8 cellular contexts compared by ENCODE assay signal in genomic region chr6:74091133-74091793, GRCh38.
DNase-seq lines count a peak whose midpoint lies in the region; ATAC-seq and TF ChIP-seq lines count a peak whose summit lies in the region.

No MANE protein-coding gene starts in this region.

- no peak overlapping the region for H3K4me3 ChIP-seq in BE2C (ENCODE audit: low read depth, low read length)
- H3K4me3 ChIP-seq in psoas muscle = no peak overlapping the region
- no peak overlapping the region for H3K4me3 ChIP-seq in lower leg skin (ENCODE audit: low read depth, poor library complexity, severe bottlenecking)

- H3K9me3 ChIP-seq in BE2C = no peaks in the 10 kb centered on the region
- no peaks in the 10 kb centered on the region for H3K9me3 ChIP-seq in psoas muscle

- no peak for TF ChIP-seq POLR2A in lower leg skin (IDR thresholded peaks at IDR 0.05)

- intact Hi-C loops in psoas muscle (cut with DNase I) (loop anchor here in 1 of 2 donors (2.0 kb wide), 1 partner anchor 1120 kb away; no protein-coding TSS in a partner anchor), lower leg skin (cut with DNase I; ENCODE audit: low total_unique reads) (loop anchor here (2.0 kb wide), 1 partner anchor 1114 kb away; no protein-coding TSS in a partner anchor)

- no peaks in the 10 kb centered on the region for H3K4me1 ChIP-seq in BE2C
- H3K4me1 ChIP-seq in foreskin keratinocyte = peaks cover 5% of the 10 kb centered on the region
- no peaks in the 10 kb centered on the region for H3K4me1 ChIP-seq in psoas muscle

- in situ Hi-C loops in SK-MEL-5 (cut with HindIII; ENCODE audit: low pct_unique_long_range_greater_than_20kb, low sequenced_read_pairs) = no loop called here

- TF ChIP-seq CTCF in BE2C (IDR thresholded peaks at IDR 0.05; ENCODE audit: low read depth, low read length) (peak; percentile 62), foreskin keratinocyte (conservative IDR thresholded peaks at IDR 0.05) (peak; percentile 73), psoas muscle (IDR thresholded peaks at IDR 0.05) (peak; percentile 63), lower leg skin (IDR thresholded peaks at IDR 0.05) (peak in 1 of 3 donors; percentile 45)

- H3K27ac ChIP-seq in foreskin keratinocyte (no peak overlapping the region), psoas muscle (no peak overlapping the region)

- ATAC-seq in GM18873 (IDR thresholded peaks at IDR 0.05; ENCODE audit: low FRiP score, unreplicated experiment) (peak; percentile 60), foreskin keratinocyte (peak; percentile 61), psoas muscle (no peak), HG03439 (IDR thresholded peaks at IDR 0.05; ENCODE audit: unreplicated experiment) (no peak)

- H3K27me3 ChIP-seq in BE2C (no peaks in the 10 kb centered on the region), foreskin keratinocyte (peaks cover 5% of the 10 kb centered on the region), psoas muscle (ENCODE audit: insufficient read depth in 3 of 3, low read length in 2 of 3) (peaks cover 0 to 2% (median 0%) of the 10 kb centered on the region in 3 donors)

- WGBS in psoas muscle, 3 donors = 52 to 60% (median 55%) methylated on average over 8 of the region's 8 CpGs
- WGBS in lower leg skin, 2 donors = 52 to 58% methylated on average over 8 of the region's 8 CpGs

- H3K36me3 ChIP-seq in BE2C (no peaks in the 10 kb centered on the region), psoas muscle (ENCODE audit: insufficient read depth in 1 of 2, low read depth in 1 of 2) (no peaks in the 10 kb centered on the region)

- DNase-seq in BE2C (no peak), HuH-7 (ENCODE audit: low spot score) (peak; percentile 26), SK-MEL-5 (ENCODE audit: low read depth, low spot score) (peak; percentile 72), foreskin keratinocyte (peak in 1 of 2 donors; percentile 44), psoas muscle (no peak), lower leg skin (ENCODE audit: low spot score in 2 of 2) (no peak)

Comparison
In these comparisons a context has a peak if more than half of its experiments do, and no peak if none do; other contexts are left out.
1. DNase-seq: peak in HuH-7 (single experiment) and SK-MEL-5 (single experiment); none in BE2C (single experiment), psoas muscle (0 of 2) and lower leg skin (0 of 2).
2. ATAC-seq: peak in GM18873 (single experiment) and foreskin keratinocyte (single experiment); none in psoas muscle (0 of 4) and HG03439 (single experiment).